8 cellular contexts compared by ENCODE assay signal in the genomic region with DNA sequence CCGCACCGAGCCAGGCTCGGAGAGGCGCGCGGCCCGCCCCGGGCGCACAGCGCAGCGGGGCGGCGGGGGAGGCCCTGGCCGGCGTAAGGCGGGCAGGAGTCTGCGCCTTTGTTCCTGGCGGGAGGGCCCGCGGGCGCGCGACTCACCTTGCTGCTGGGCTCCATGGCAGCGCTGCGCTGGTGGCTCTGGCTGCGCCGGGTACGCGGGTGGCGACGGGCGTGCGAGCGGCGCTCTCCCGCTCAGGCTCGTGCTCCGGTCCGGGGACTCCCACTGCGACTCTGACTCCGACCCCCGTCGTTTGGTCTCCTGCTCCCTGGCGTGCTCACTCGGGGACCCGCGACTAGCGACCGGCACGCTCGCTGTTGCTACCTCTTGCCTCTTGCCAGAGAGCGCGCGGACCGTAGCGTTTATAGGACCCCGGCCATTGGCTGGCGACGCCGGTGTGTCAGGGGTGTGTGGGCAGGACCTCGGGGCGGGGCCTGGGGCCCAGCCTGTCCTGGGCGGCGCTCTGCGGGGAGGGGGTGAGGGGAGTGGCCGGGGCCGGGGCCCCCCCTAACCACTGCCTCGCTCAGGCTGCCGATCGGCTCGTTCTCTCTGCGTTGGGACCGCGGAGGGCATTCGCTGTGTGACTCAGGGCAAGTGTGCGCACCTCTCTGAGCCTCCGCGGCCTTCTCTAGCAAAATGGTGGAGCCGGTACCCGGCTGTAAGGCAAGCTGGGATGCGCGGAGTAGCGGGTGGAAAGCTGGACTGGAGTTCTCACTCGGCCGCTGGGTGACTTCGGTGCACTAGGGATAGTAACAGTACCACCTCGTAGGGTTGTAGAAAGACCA. TPM values are rescaled to one million over a fixed set of nuclear protein-coding genes. Genes with fewer than 3 reads are reported as not detected.
DNase-seq lines count a peak whose midpoint lies in the region; ATAC-seq and TF ChIP-seq lines count a peak whose summit lies in the region.

A gene (minus strand): TSS at position 381 of the 830 bp plus-strand sequence. CDS start 217 bp downstream, at position 164.

- H3K4me1 ChIP-seq in BE2C (peaks cover 9% of the 10 kb centered on the region), left lung (peaks cover 4 to 36% of the 10 kb centered on the region in 2 donors)

- TF ChIP-seq CTCF in BE2C (IDR thresholded peaks at IDR 0.05; ENCODE audit: low read depth, low read length) (no peak), left lung (IDR thresholded peaks at IDR 0.05) (no peak)

- peaks cover 6% of the 10 kb centered on the region for H3K27me3 Mint-ChIP-seq in activated CD4-positive, alpha-beta T cell treated with anti-CD3 and anti-CD28 coated beads, Interleukin-2, amount 10 ng/mL, durations not matched to agents 24 days and 14 days

- intact Hi-C loops in activated CD4-positive, alpha-beta T cell treated with anti-CD3 and anti-CD28 coated beads, Interleukin-2, amount 10 ng/mL, durations not matched to agents 24 days and 14 days (cut with micrococcal nuclease), result loop anchor here (1.0 to 5.0 kb wide), 5 partner anchors 26 to 276 kb away; a partner anchor contains a TSS
- intact Hi-C loops in left lung (cut with DNase I), result no loop called here

- H3K9me3 Mint-ChIP-seq in activated CD4-positive, alpha-beta T cell treated with anti-CD3 and anti-CD28 coated beads, Interleukin-2, amount 10 ng/mL, durations not matched to agents 24 days and 14 days, result no peaks in the 10 kb centered on the region

- H3K36me3 ChIP-seq in BE2C (peaks cover 10% of the 10 kb centered on the region), left lung (no peaks in the 10 kb centered on the region)

- no peaks in the 10 kb centered on the region for H3K27me3 ChIP-seq in BE2C
- H3K27me3 ChIP-seq in left lung, result peaks cover 0 to 65% of the 10 kb centered on the region in 2 donors

- peak within 1 kb of the TSS; percentile 73 for H3K27ac ChIP-seq in left lung

- ATAC-seq in HG03457 (IDR thresholded peaks at IDR 0.05; ENCODE audit: unreplicated experiment), result peak; percentile 68
- ATAC-seq in left lung, result peak; percentile 97

- H3K27ac Mint-ChIP-seq in activated CD4-positive, alpha-beta T cell treated with anti-CD3 and anti-CD28 coated beads, Interleukin-2, amount 10 ng/mL, durations not matched to agents 24 days and 14 days, result peak within 1 kb of the TSS; percentile 100

- peak within 1 kb of the TSS; percentile 97 for H3K4me3 Mint-ChIP-seq in activated CD4-positive, alpha-beta T cell treated with anti-CD3 and anti-CD28 coated beads, Interleukin-2, amount 10 ng/mL, durations not matched to agents 24 days and 14 days

- DNase-seq in BE2C (peak; percentile 93), GM19240 (ENCODE audit: insufficient read length, low spot score) (peak; percentile 90), NCI-H524 (lab: John Stamatoyannopoulos, UW) (peak; percentile 91 to 95), dedifferentiated amniotic fluid mesenchymal stem cell (ENCODE audit: extremely low spot score) (peak; percentile 90), left lung (peak; percentile 94 to 95)
- DNase-seq in activated CD4-positive, alpha-beta T cell treated with anti-CD3 and anti-CD28 coated beads, Interleukin-2, amount 10 ng/mL, durations not matched to agents 24 days and 14 days, result peak; percentile 98
- peak; percentile 92 for DNase-seq in stimulated activated CD4-positive, alpha-beta T cell treated with anti-CD3 and anti-CD28 coated beads, Interleukin-2, amount 100 ng/mL, for 4 hours (ENCODE audit: low read depth)

- H3K4me1 Mint-ChIP-seq in activated CD4-positive, alpha-beta T cell treated with anti-CD3 and anti-CD28 coated beads, Interleukin-2, amount 10 ng/mL, durations not matched to agents 24 days and 14 days, result peaks cover 58% of the 10 kb centered on the region

- H3K4me3 ChIP-seq in BE2C (ENCODE audit: low read depth, low read length), result peak within 1 kb of the TSS; percentile 77
- H3K4me3 ChIP-seq in left lung, result peak within 1 kb of the TSS; percentile 75 to 85

- H3K9me3 ChIP-seq in BE2C (no peaks in the 10 kb centered on the region), left lung (no peaks in the 10 kb centered on the region)

- H3K36me3 Mint-ChIP-seq in activated CD4-positive, alpha-beta T cell treated with anti-CD3 and anti-CD28 coated beads, Interleukin-2, amount 10 ng/mL, durations not matched to agents 24 days and 14 days (ENCODE audit: low read depth), result peaks cover 36% of the 10 kb centered on the region

RNA-seq across cellular contexts. Expression of the gene that starts here (rescaled TPM):
- 40.9 TPM for polyA plus RNA-seq in BE2C (2012; ENCODE audit: insufficient read depth, insufficient read length, low read depth)
- total RNA-seq in activated CD4-positive, alpha-beta T cell treated with anti-CD3 and anti-CD28 coated beads, Interleukin-2, amount 10 ng/mL, durations not matched to agents 24 days and 14 days, result 135 and 144 TPM in 2 replicates
- 10 to 100 TPM; 10.5 to 12.1 TPM for total RNA-seq in left lung

Comparison
In these comparisons a context has a peak if more than half of its experiments do, and no peak if none do; other contexts are left out.
1. Peak in every context shown above with its lines: DNase-seq, ATAC-seq, H3K4me3 ChIP-seq and H3K27ac ChIP-seq.
2. RNA of the gene that starts here (total RNA-seq): 135 to 144 TPM in activated CD4-positive, alpha-beta T cell treated with anti-CD3 and anti-CD28 coated beads, Interleukin-2, amount 10 ng/mL, durations not matched to agents 24 days and 14 days; 10.5 to 12.1 TPM in left lung; every median in the first group is over 10 times any median in the second.